In the genomic region with DNA sequence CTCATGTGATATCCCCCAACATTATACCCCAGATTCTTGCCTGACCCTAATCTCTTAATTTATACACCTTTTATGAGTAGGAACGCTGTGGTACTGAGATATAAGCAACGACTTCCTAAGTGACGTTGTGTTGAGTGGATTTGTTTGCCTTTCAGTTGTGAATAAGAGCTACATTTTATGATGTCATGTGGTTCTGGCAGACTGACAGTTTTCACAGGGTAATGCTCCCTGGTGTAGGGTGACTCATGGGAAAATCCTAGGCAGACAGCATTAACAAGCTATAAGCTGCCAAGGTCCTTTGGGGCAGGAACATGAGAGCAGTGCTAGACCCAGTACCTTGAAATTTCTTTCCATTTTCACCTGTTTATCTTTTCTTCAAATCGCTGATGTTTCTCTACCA, we compare ENCODE assay signal across 1 cellular context.
TF ChIP-seq lines count a peak whose summit lies in the region.

No MANE protein-coding gene starts in this region.

TF ChIP-seq in HEK293, 187 proteins besides CTCF, POLR2A, EP300 and RAD21 (continued from another document):
- TF ChIP-seq, protein P1, sequence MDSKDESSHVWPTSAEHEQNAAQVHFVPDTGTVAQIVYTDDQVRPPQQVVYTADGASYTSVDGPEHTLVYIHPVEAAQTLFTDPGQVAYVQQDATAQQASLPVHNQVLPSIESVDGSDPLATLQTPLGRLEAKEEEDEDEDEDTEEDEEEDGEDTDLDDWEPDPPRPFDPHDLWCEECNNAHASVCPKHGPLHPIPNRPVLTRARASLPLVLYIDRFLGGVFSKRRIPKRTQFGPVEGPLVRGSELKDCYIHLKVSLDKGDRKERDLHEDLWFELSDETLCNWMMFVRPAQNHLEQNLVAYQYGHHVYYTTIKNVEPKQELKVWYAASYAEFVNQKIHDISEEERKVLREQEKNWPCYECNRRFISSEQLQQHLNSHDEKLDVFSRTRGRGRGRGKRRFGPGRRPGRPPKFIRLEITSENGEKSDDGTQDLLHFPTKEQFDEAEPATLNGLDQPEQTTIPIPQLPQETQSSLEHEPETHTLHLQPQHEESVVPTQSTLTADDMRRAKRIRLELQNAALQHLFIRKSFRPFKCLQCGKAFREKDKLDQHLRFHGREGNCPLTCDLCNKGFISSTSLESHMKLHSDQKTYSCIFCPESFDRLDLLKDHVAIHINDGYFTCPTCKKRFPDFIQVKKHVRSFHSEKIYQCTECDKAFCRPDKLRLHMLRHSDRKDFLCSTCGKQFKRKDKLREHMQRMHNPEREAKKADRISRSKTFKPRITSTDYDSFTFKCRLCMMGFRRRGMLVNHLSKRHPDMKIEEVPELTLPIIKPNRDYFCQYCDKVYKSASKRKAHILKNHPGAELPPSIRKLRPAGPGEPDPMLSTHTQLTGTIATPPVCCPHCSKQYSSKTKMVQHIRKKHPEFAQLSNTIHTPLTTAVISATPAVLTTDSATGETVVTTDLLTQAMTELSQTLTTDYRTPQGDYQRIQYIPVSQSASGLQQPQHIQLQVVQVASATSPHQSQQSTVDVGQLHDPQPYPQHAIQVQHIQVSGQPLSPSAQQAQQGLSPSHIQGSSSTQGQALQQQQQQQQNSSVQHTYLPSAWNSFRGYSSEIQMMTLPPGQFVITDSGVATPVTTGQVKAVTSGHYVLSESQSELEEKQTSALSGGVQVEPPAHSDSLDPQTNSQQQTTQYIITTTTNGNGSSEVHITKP (tag by site-specific recombination; IDR thresholded peaks at IDR 0.05) = peak; percentile 74
- TF ChIP-seq ZNF366 (tag by site-specific recombination; conservative IDR thresholded peaks at IDR 0.05) = peak; percentile 59; the same call in 1 of the 2 replicates
- TF ChIP-seq MZF1 (tag by site-specific recombination; IDR thresholded peaks at IDR 0.05; ENCODE audit: borderline replicate concordance) = no peak
- TF ChIP-seq ZNF394 (tag by site-specific recombination; IDR thresholded peaks at IDR 0.05; ENCODE audit: borderline replicate concordance) = peak; percentile 33; the same call in 1 of the 2 replicates
- no peak for TF ChIP-seq ZBTB48 (tag by site-specific recombination; IDR thresholded peaks at IDR 0.05)
- TF ChIP-seq, protein P2, sequence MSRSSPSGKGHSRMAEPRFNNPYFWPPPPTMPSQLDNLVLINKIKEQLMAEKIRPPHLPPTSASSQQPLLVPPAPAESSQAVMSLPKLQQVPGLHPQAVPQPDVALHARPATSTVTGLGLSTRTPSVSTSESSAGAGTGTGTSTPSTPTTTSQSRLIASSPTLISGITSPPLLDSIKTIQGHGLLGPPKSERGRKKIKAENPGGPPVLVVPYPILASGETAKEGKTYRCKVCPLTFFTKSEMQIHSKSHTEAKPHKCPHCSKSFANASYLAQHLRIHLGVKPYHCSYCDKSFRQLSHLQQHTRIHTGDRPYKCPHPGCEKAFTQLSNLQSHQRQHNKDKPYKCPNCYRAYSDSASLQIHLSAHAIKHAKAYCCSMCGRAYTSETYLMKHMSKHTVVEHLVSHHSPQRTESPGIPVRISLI (tag by site-specific recombination; IDR thresholded peaks at IDR 0.05) = no peak
- TF ChIP-seq ZNF354C (tag by site-specific recombination; IDR thresholded peaks at IDR 0.05; ENCODE audit: borderline replicate concordance, low read depth) = no peak
- TF ChIP-seq MYNN (tag by site-specific recombination; IDR thresholded peaks at IDR 0.05; ENCODE audit: borderline replicate concordance) = 0 out of 2 replicates have a peak, but pooled peaks have one; percentile 25
- TF ChIP-seq, protein P3, sequence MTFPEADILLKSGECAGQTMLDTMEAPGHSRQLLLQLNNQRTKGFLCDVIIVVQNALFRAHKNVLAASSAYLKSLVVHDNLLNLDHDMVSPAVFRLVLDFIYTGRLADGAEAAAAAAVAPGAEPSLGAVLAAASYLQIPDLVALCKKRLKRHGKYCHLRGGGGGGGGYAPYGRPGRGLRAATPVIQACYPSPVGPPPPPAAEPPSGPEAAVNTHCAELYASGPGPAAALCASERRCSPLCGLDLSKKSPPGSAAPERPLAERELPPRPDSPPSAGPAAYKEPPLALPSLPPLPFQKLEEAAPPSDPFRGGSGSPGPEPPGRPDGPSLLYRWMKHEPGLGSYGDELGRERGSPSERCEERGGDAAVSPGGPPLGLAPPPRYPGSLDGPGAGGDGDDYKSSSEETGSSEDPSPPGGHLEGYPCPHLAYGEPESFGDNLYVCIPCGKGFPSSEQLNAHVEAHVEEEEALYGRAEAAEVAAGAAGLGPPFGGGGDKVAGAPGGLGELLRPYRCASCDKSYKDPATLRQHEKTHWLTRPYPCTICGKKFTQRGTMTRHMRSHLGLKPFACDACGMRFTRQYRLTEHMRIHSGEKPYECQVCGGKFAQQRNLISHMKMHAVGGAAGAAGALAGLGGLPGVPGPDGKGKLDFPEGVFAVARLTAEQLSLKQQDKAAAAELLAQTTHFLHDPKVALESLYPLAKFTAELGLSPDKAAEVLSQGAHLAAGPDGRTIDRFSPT (tag by site-specific recombination; IDR thresholded peaks at IDR 0.05) = peak; percentile 81; the same call in 1 of the 2 replicates
- no peak for TF ChIP-seq ZNF169 (tag by site-specific recombination; IDR thresholded peaks at IDR 0.05)
- no peak for TF ChIP-seq ZNF701 (tag by site-specific recombination; IDR thresholded peaks at IDR 0.05)
- TF ChIP-seq ZNF548 (tag by site-specific recombination; IDR thresholded peaks at IDR 0.05) = no peak
- TF ChIP-seq, protein P4, sequence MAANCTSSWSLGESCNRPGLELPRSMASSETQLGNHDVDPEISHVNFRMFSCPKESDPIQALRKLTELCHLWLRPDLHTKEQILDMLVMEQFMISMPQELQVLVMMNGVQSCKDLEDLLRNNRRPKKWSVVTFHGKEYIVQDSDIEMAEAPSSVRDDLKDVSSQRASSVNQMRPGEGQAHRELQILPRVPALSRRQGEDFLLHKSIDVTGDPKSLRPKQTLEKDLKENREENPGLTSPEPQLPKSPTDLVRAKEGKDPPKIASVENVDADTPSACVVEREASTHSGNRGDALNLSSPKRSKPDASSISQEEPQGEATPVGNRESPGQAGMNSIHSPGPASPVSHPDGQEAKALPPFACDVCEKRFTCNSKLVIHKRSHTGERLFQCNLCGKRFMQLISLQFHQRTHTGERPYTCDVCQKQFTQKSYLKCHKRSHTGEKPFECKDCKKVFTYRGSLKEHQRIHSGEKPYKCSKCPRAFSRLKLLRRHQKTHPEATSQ (tag by site-specific recombination; IDR thresholded peaks at IDR 0.05) = no peak
- TF ChIP-seq ZNF768 (tag by site-specific recombination; IDR thresholded peaks at IDR 0.05) = no peak
- no peak for TF ChIP-seq ZFP69B (tag by site-specific recombination; IDR thresholded peaks at IDR 0.05)
- 0 out of 2 replicates have a peak, but pooled peaks have one; percentile 24 for TF ChIP-seq KLF8 (tag by site-specific recombination; IDR thresholded peaks at IDR 0.05)
- TF ChIP-seq, protein P5, sequence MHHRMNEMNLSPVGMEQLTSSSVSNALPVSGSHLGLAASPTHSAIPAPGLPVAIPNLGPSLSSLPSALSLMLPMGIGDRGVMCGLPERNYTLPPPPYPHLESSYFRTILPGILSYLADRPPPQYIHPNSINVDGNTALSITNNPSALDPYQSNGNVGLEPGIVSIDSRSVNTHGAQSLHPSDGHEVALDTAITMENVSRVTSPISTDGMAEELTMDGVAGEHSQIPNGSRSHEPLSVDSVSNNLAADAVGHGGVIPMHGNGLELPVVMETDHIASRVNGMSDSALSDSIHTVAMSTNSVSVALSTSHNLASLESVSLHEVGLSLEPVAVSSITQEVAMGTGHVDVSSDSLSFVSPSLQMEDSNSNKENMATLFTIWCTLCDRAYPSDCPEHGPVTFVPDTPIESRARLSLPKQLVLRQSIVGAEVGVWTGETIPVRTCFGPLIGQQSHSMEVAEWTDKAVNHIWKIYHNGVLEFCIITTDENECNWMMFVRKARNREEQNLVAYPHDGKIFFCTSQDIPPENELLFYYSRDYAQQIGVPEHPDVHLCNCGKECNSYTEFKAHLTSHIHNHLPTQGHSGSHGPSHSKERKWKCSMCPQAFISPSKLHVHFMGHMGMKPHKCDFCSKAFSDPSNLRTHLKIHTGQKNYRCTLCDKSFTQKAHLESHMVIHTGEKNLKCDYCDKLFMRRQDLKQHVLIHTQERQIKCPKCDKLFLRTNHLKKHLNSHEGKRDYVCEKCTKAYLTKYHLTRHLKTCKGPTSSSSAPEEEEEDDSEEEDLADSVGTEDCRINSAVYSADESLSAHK (tag by site-specific recombination; IDR thresholded peaks at IDR 0.05) = peak; percentile 49; the same call in 1 of the 2 replicates
- TF ChIP-seq, protein P6, sequence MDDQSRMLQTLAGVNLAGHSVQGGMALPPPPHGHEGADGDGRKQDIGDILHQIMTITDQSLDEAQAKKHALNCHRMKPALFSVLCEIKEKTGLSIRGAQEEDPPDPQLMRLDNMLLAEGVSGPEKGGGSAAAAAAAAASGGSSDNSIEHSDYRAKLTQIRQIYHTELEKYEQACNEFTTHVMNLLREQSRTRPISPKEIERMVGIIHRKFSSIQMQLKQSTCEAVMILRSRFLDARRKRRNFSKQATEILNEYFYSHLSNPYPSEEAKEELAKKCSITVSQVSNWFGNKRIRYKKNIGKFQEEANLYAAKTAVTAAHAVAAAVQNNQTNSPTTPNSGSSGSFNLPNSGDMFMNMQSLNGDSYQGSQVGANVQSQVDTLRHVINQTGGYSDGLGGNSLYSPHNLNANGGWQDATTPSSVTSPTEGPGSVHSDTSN (CRISPR knock-in tag; IDR thresholded peaks at IDR 0.05) = no peak
- no peak for TF ChIP-seq ZNF391 (tag by site-specific recombination; IDR thresholded peaks at IDR 0.05; ENCODE audit: borderline replicate concordance, low read depth)
- 0 out of 2 replicates have a peak, but pooled peaks have one; percentile 24 for TF ChIP-seq PRDM1 (tag by site-specific recombination; IDR thresholded peaks at IDR 0.05)
- no peak for TF ChIP-seq EGR2 (tag by site-specific recombination; IDR thresholded peaks at IDR 0.05; ENCODE audit: low read depth)
- TF ChIP-seq KLF10 (tag by site-specific recombination; IDR thresholded peaks at IDR 0.05) = peak; percentile 52; the same call in 1 of the 2 replicates
- TF ChIP-seq ZNF843 (tag by site-specific recombination; IDR thresholded peaks at IDR 0.05) = peak; percentile 85
- TF ChIP-seq ZNF221 (tag by site-specific recombination; IDR thresholded peaks at IDR 0.05; ENCODE audit: borderline replicate concordance) = no peak
- no peak for TF ChIP-seq RBAK (tag by site-specific recombination; IDR thresholded peaks at IDR 0.05)
- no peak for TF ChIP-seq ZNF785 (tag by site-specific recombination; IDR thresholded peaks at IDR 0.05)
- TF ChIP-seq ZNF660 (tag by site-specific recombination; IDR thresholded peaks at IDR 0.05) = 0 out of 2 replicates have a peak, but pooled peaks have one; percentile 27
- no peak for TF ChIP-seq SETDB1 (IDR thresholded peaks at IDR 0.05; ENCODE audit: insufficient read length, low read length)
- TF ChIP-seq ZNF37A (tag by site-specific recombination; IDR thresholded peaks at IDR 0.05) = no peak
- TF ChIP-seq ZSCAN23 (tag by site-specific recombination; IDR thresholded peaks at IDR 0.05) = no peak
- TF ChIP-seq SCRT2 (tag by site-specific recombination; IDR thresholded peaks at IDR 0.05) = no peak
- TF ChIP-seq, protein P7, sequence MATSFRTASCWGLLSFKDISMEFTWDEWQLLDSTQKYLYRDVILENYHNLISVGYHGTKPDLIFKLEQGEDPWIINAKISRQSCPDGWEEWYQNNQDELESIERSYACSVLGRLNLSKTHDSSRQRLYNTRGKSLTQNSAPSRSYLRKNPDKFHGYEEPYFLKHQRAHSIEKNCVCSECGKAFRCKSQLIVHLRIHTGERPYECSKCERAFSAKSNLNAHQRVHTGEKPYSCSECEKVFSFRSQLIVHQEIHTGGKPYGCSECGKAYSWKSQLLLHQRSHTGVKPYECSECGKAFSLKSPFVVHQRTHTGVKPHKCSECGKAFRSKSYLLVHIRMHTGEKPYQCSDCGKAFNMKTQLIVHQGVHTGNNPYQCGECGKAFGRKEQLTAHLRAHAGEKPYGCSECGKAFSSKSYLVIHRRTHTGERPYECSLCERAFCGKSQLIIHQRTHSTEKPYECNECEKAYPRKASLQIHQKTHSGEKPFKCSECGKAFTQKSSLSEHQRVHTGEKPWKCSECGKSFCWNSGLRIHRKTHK (tag by site-specific recombination; IDR thresholded peaks at IDR 0.05) = no peak
- TF ChIP-seq, protein P8, sequence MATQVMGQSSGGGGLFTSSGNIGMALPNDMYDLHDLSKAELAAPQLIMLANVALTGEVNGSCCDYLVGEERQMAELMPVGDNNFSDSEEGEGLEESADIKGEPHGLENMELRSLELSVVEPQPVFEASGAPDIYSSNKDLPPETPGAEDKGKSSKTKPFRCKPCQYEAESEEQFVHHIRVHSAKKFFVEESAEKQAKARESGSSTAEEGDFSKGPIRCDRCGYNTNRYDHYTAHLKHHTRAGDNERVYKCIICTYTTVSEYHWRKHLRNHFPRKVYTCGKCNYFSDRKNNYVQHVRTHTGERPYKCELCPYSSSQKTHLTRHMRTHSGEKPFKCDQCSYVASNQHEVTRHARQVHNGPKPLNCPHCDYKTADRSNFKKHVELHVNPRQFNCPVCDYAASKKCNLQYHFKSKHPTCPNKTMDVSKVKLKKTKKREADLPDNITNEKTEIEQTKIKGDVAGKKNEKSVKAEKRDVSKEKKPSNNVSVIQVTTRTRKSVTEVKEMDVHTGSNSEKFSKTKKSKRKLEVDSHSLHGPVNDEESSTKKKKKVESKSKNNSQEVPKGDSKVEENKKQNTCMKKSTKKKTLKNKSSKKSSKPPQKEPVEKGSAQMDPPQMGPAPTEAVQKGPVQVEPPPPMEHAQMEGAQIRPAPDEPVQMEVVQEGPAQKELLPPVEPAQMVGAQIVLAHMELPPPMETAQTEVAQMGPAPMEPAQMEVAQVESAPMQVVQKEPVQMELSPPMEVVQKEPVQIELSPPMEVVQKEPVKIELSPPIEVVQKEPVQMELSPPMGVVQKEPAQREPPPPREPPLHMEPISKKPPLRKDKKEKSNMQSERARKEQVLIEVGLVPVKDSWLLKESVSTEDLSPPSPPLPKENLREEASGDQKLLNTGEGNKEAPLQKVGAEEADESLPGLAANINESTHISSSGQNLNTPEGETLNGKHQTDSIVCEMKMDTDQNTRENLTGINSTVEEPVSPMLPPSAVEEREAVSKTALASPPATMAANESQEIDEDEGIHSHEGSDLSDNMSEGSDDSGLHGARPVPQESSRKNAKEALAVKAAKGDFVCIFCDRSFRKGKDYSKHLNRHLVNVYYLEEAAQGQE (tag by site-specific recombination; IDR thresholded peaks at IDR 0.05) = no peak
- no peak for TF ChIP-seq ZNF529 (tag by site-specific recombination; IDR thresholded peaks at IDR 0.05; ENCODE audit: insufficient replicate concordance)
- TF ChIP-seq ZNF311 (tag by site-specific recombination; IDR thresholded peaks at IDR 0.05; ENCODE audit: borderline replicate concordance) = no peak
- peak; percentile 66 for TF ChIP-seq FEZF1 (tag by site-specific recombination; IDR thresholded peaks at IDR 0.05)
- TF ChIP-seq OSR2 (tag by site-specific recombination; IDR thresholded peaks at IDR 0.05) = peak; percentile 51; the same call in 1 of the 2 replicates
- no peak for TF ChIP-seq ZNF133 (tag by site-specific recombination; IDR thresholded peaks at IDR 0.05)
- no peak for TF ChIP-seq GLIS2 (tag by site-specific recombination; IDR thresholded peaks at IDR 0.05)
- peak; percentile 96 for TF ChIP-seq ZBTB21 (tag by site-specific recombination; IDR thresholded peaks at IDR 0.05)
